15 cellular contexts compared by ENCODE assay signal in the genomic region with DNA sequence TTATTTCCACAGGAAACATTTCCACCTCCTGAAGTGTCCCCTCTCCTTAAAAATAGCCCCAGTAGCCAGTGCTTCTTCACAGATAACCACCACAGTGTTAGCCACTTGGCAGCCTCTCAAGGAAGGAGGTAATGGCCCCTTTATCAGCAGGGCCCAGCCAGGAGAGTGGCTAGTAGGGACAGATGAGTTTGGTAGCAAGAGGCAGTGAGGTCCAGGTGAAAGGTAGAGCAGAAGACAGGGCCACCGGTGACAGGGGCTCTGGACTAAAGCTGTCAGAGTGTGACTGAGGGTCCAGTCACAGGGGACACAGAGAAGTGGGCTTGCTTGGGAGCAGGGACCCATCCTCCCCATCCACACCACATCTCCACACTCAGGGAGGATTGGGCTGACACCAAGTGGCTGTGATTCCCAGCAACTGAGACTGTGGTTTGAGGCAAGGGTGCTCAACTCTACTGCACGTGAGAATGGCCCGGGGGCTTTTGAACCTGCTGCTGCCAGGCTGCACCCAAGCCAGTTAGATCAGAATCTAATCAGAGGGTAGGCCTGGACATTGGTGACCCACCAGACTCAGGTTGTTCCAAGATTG. TPM values are rescaled to one million over a fixed set of nuclear protein-coding genes. Genes with fewer than 3 reads are reported as not detected.
DNase-seq lines count a peak whose midpoint lies in the region; ATAC-seq and TF ChIP-seq lines count a peak whose summit lies in the region.
"Had no signal": no experiment of that assay in that cellular context is flagged by ENCODE, and none has a peak within 500 bp of the region (broad histone marks: within the 10 kb centered on the region; RNA-seq: fewer than 3 reads in every experiment).

No MANE protein-coding gene starts in this region.

- H4K91ac ChIP-seq in mesenchymal stem cell (ENCODE audit: low read length): no peak overlapping the region

- H3K4ac ChIP-seq in mesenchymal stem cell (ENCODE audit: low read depth in 1 of 2, low read length in 2 of 2): no peak overlapping the region

- H2BK5ac ChIP-seq in mesenchymal stem cell (ENCODE audit: low read depth, low read length, poor library complexity, severe bottlenecking): no peak overlapping the region

- H3K36me3 ChIP-seq in sigmoid colon (no peaks in the 10 kb centered on the region), mesenchymal stem cell (ENCODE audit: control insufficient read depth in 1 of 2, insufficient read depth in 2 of 2, low read depth in 1 of 2, low read length in 2 of 2) (no peaks in the 10 kb centered on the region)
- H3K36me3 ChIP-seq: BLaER1 had no signal

- H3K27me3 ChIP-seq in sigmoid colon (no peaks in the 10 kb centered on the region), mesenchymal stem cell (ENCODE audit: control insufficient read depth in 1 of 2, insufficient read depth in 1 of 2, low read length in 2 of 2) (peaks cover under 1 to 80% of the 10 kb centered on the region in 2 experiments)
- H3K27me3 ChIP-seq: BLaER1 had no signal

- H3K14ac ChIP-seq in mesenchymal stem cell (ENCODE audit: low read length in 2 of 2): no peak overlapping the region

- no peak overlapping the region for H2AFZ ChIP-seq in mesenchymal stem cell (ENCODE audit: low read depth, low read length)

- DNase-seq in activated CD8-positive, alpha-beta memory T cell treated with anti-CD3 and anti-CD28 coated beads, Interleukin-2, amount 50 U/mL, for 48 hours: peak; percentile 23
- no peak for DNase-seq in activated CD8-positive, alpha-beta memory T cell treated with anti-CD3 and anti-CD28 coated beads, Interleukin-2, amount 50 U/mL, for 4 hours
- peak; percentile 18 for DNase-seq in left lobe of liver (ENCODE audit: low spot score)
- DNase-seq in sigmoid colon: peak; percentile 39
- DNase-seq in mesenchymal stem cell: no peak
- DNase-seq in inferior parietal cortex (ENCODE audit: extremely low spot score): no peak
- DNase-seq: 8988T; AML-193; Caco-2; CD8-positive, alpha-beta memory T cell; GF-D8; H9 had no signal

- ATAC-seq in left lobe of liver: no peak
- ATAC-seq in HG03457 (IDR thresholded peaks at IDR 0.05; ENCODE audit: unreplicated experiment): no peak

- intact Hi-C loops in sigmoid colon (cut with DNase I): no loop called here

- H3K23ac ChIP-seq in mesenchymal stem cell (ENCODE audit: low read length in 2 of 2): no peak overlapping the region

- no peak for TF ChIP-seq EP300 in sigmoid colon (IDR thresholded peaks at IDR 0.05)

- H3K4me1 ChIP-seq in sigmoid colon: no peaks in the 10 kb centered on the region
- no peaks in the 10 kb centered on the region for H3K4me1 ChIP-seq in mesenchymal stem cell (ENCODE audit: control insufficient read depth, insufficient read depth, low read depth, low read length)
- H3K4me1 ChIP-seq: Caco-2 had no signal

- H3K18ac ChIP-seq in mesenchymal stem cell (ENCODE audit: low read depth in 1 of 2, low read length in 2 of 2): no peak overlapping the region

- H3K4me3 ChIP-seq in sigmoid colon: no peak overlapping the region
- no peak overlapping the region for H3K4me3 ChIP-seq in mesenchymal stem cell (ENCODE audit: insufficient read depth in 1 of 2, low read depth in 1 of 2, low read length in 2 of 2)
- H3K4me3 ChIP-seq: BLaER1 had no signal

- H4K8ac ChIP-seq in mesenchymal stem cell (ENCODE audit: low read length): no peak overlapping the region

- no peak for TF ChIP-seq CTCF in sigmoid colon (IDR thresholded peaks at IDR 0.05)

- H3K27ac ChIP-seq in sigmoid colon (no peak overlapping the region), mesenchymal stem cell (ENCODE audit: low read length, poor library complexity, severe bottlenecking) (no peak overlapping the region)
- H3K27ac ChIP-seq: BLaER1 had no signal

- H2AK5ac ChIP-seq in mesenchymal stem cell (ENCODE audit: low read length, severe bottlenecking): no peak overlapping the region

- H3K79me1 ChIP-seq in mesenchymal stem cell (replicated peaks; ENCODE audit: low read length, poor library complexity, severe bottlenecking): no peaks in the 10 kb centered on the region

- no peak overlapping the region for H2BK15ac ChIP-seq in mesenchymal stem cell (ENCODE audit: low read depth, poor library complexity, severe bottlenecking)

- no peaks in the 10 kb centered on the region for H3K9me3 ChIP-seq in sigmoid colon
- H3K9me3 ChIP-seq in mesenchymal stem cell (ENCODE audit: control insufficient read depth, low read length): no peaks in the 10 kb centered on the region
- H3K9me3 ChIP-seq: BLaER1, Caco-2 had no signal

- H2BK120ac ChIP-seq in mesenchymal stem cell (ENCODE audit: low read depth, low read length): no peak overlapping the region

- no peak overlapping the region for H2BK12ac ChIP-seq in mesenchymal stem cell (ENCODE audit: low read length in 2 of 2)

- WGBS in sigmoid colon, 2 donors: 80 to 84% methylated on average over 3 of the region's 3 CpGs
- 66% methylated on average over 2 of the region's 3 CpGs for WGBS in mesenchymal stem cell

- no peak overlapping the region for H3K9ac ChIP-seq in mesenchymal stem cell (ENCODE audit: low read length)
- H3K9ac ChIP-seq: BLaER1 had no signal

- no peak overlapping the region for H3K4me2 ChIP-seq in mesenchymal stem cell (ENCODE audit: low read length, poor library complexity, severe bottlenecking)
- H3K4me2 ChIP-seq: BLaER1 had no signal

- TF ChIP-seq POLR2A in sigmoid colon (IDR thresholded peaks at IDR 0.05): no peak

RNA-seq across cellular contexts. Expression of a gene that starts 52.2 kb away (rescaled TPM):
- total RNA-seq in left lobe of liver (not detected), sigmoid colon (not detected)
- not detected for polyA plus RNA-seq in sigmoid colon
- polyA plus RNA-seq in mesenchymal stem cell (2013, experiment 1 of 2): not detected
- polyA plus RNA-seq in mesenchymal stem cell (2013, experiment 2 of 2): not detected
- total RNA-seq: Caco-2; CD8-positive, alpha-beta memory T cell; H9; HT-29 had no signal
- polyA plus RNA-seq: CD8-positive, alpha-beta memory T cell had no signal

Comparison
In these comparisons a context has a peak if more than half of its experiments do, and no peak if none do; other contexts are left out.
1. DNase-seq: peak in activated CD8-positive, alpha-beta memory T cell treated with anti-CD3 and anti-CD28 coated beads, Interleukin-2, amount 50 U/mL, for 48 hours (single experiment), left lobe of liver (single experiment) and sigmoid colon (single experiment); none in activated CD8-positive, alpha-beta memory T cell treated with anti-CD3 and anti-CD28 coated beads, Interleukin-2, amount 50 U/mL, for 4 hours (single experiment), mesenchymal stem cell (single experiment) and inferior parietal cortex (single experiment).